In the genomic region with DNA sequence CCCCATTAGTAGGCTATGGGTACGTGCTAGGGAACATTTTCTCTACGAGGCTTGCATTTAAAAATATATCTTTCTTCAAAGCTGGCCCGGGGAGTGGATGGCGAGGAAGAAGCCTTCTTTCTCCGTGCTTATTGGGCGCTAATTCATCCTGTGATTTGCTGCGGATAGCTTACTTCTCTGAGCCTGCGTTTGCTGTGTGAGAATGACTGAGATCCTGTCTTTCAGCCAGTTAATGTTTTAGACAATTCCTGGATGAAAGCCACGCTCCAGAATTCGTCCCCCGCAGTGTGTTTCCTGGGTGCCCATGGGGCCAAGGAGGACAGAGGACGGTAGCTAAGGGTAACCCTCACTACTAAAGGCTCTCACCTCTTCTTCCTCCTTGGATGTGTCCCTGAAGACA, we compare ENCODE assay signal across 14 cellular contexts. TPM values are rescaled to one million over a fixed set of nuclear protein-coding genes. Genes with fewer than 3 reads are reported as not detected.
A peak's percentile ranks its signal among the peaks of the same experiment; 100 is the strongest.
DNase-seq lines count a peak whose midpoint lies in the region; ATAC-seq and TF ChIP-seq lines count a peak whose summit lies in the region.
"Had no signal": no experiment of that assay in that cellular context is flagged by ENCODE, and none has a peak within 500 bp of the region (broad histone marks: within the 10 kb centered on the region; RNA-seq: fewer than 3 reads in every experiment).

No MANE protein-coding gene starts in this region.

- no peaks in the 10 kb centered on the region for H3K79me2 ChIP-seq in mammary epithelial cell (ENCODE audit: insufficient read depth, low read length)

- in situ Hi-C loops in mammary epithelial cell (cut with MboI; ENCODE audit: low sequenced_read_pairs in 2 of 2) = no loop called here

- ATAC-seq in GM21529 (IDR thresholded peaks at IDR 0.05; ENCODE audit: unreplicated experiment) = no peak
- no peak for ATAC-seq in naive thymus-derived CD4-positive, alpha-beta T cell

- TF ChIP-seq CTCF in breast epithelium (IDR thresholded peaks at IDR 0.05) (no peak), mammary epithelial cell (conservative IDR thresholded peaks at IDR 0.05 in 1 of 2, IDR thresholded peaks at IDR 0.05 in 1 of 2; ENCODE audit: extremely low read depth in 1 of 2, insufficient read depth in 1 of 2, low read depth in 1 of 2, low read length in 2 of 2) (no peak), prostate gland (IDR thresholded peaks at IDR 0.05) (no peak), endodermal cell (conservative IDR thresholded peaks at IDR 0.05) (no peak)

- H3K36me3 ChIP-seq in breast epithelium (no peaks in the 10 kb centered on the region), mammary epithelial cell (ENCODE audit: insufficient read depth, low read length) (no peaks in the 10 kb centered on the region), prostate gland (no peaks in the 10 kb centered on the region), urinary bladder (ENCODE audit: insufficient read depth) (no peaks in the 10 kb centered on the region), endodermal cell (ENCODE audit: control insufficient read depth, insufficient read depth, low read length) (no peaks in the 10 kb centered on the region)
- no peaks in the 10 kb centered on the region for H3K36me3 ChIP-seq in naive thymus-derived CD4-positive, alpha-beta T cell (ENCODE audit: control insufficient read depth in 2 of 3, insufficient read depth in 3 of 3, low read length in 3 of 3)

- WGBS in mammary epithelial cell (ENCODE audit: low coverage, missing lambda C conversion rate) = 69% methylated on average over 12 of the region's 12 CpGs
- WGBS in prostate gland = 41% methylated on average over 12 of the region's 12 CpGs
- 47% methylated on average over 12 of the region's 12 CpGs for WGBS in urinary bladder
- WGBS in endodermal cell (ENCODE audit: insufficient coverage in 1 of 2, insufficient read length in 1 of 2), 2 experiments = 95 to 99% methylated on average over 12 of the region's 12 CpGs

- CTCF ChIA-PET in mammary epithelial cell (lab: Charles Lee; ENCODE audit: low non-redundant PET) = no interaction called here
- CTCF ChIA-PET in naive thymus-derived CD4-positive, alpha-beta T cell (lab: Charles Lee) = no interaction called here

- H3K27ac ChIP-seq in breast epithelium (peak overlapping the region; percentile 98), mammary epithelial cell (ENCODE audit: insufficient read depth, low read depth, low read length) (no peak overlapping the region), layer of hippocampus (ENCODE audit: low read depth, low read length) (peak overlapping the region; percentile 97), prostate gland (peak overlapping the region; percentile 99 to 100), urinary bladder (ENCODE audit: low read depth) (peak overlapping the region; percentile 61), endodermal cell (ENCODE audit: low read depth, low read length) (no peak overlapping the region)
- no peak overlapping the region for H3K27ac ChIP-seq in naive thymus-derived CD4-positive, alpha-beta T cell (ENCODE audit: low read depth, low read length)

- no peak overlapping the region for H3K4me3 ChIP-seq in breast epithelium
- H3K4me3 ChIP-seq in mammary epithelial cell (replicated peaks in 1 of 3; ENCODE audit: insufficient read depth in 1 of 3, low read depth in 2 of 3, low read length in 3 of 3) = no peak overlapping the region
- H3K4me3 ChIP-seq in prostate gland = no peak overlapping the region
- no peak overlapping the region for H3K4me3 ChIP-seq in urinary bladder (ENCODE audit: low read depth, low read length)
- no peak overlapping the region for H3K4me3 ChIP-seq in naive thymus-derived CD4-positive, alpha-beta T cell (ENCODE audit: low read length)
- H3K4me3 ChIP-seq in endodermal cell (ENCODE audit: low read length) = no peak overlapping the region

- no peak overlapping the region for H3K4me2 ChIP-seq in mammary epithelial cell (ENCODE audit: insufficient read depth, low read depth, low read length)

- H3K36me3 Mint-ChIP-seq in naive thymus-derived CD4-positive, alpha-beta T cell = no peaks in the 10 kb centered on the region
- no peaks in the 10 kb centered on the region for H3K36me3 Mint-ChIP-seq in endodermal cell (ENCODE audit: low read depth)
- H3K36me3 Mint-ChIP-seq: activated naive CD8-positive, alpha-beta T cell treated with anti-CD3 and anti-CD28 coated beads for 36 hours; CD4-positive, alpha-beta memory T cell had no signal

- no peaks in the 10 kb centered on the region for H3K9me3 ChIP-seq in breast epithelium
- H3K9me3 ChIP-seq in mammary epithelial cell (replicated peaks; ENCODE audit: insufficient read depth, low read length) = no peaks in the 10 kb centered on the region
- H3K9me3 ChIP-seq in prostate gland = no peaks in the 10 kb centered on the region
- H3K9me3 ChIP-seq in naive thymus-derived CD4-positive, alpha-beta T cell (ENCODE audit: control insufficient read depth in 2 of 3, low read length in 3 of 3) = no peaks in the 10 kb centered on the region
- no peaks in the 10 kb centered on the region for H3K9me3 ChIP-seq in endodermal cell (ENCODE audit: control insufficient read depth, low read length)

- intact Hi-C loops in breast epithelium (cut with DNase I; ENCODE audit: low total_unique reads) (loop anchor here (10.0 kb wide), 1 partner anchor 68 kb away; no protein-coding TSS in a partner anchor), mammary epithelial cell (cut with micrococcal nuclease) (no loop called here), prostate gland (cut with DNase I) (loop anchor here (5.0 to 10.0 kb wide), 2 partner anchors 46 to 448 kb away; no protein-coding TSS in a partner anchor)
- intact Hi-C loops in naive thymus-derived CD4-positive, alpha-beta T cell (cut with micrococcal nuclease) = no loop called here

- peaks cover 0 to 7% (median 0%) of the 10 kb centered on the region in 7 donors for H3K4me1 Mint-ChIP-seq in naive thymus-derived CD4-positive, alpha-beta T cell
- H3K4me1 Mint-ChIP-seq in endodermal cell = peaks cover 21% of the 10 kb centered on the region
- H3K4me1 Mint-ChIP-seq: CD4-positive, alpha-beta memory T cell had no signal

- H3K4me1 ChIP-seq in breast epithelium (peaks cover 14 to 59% of the 10 kb centered on the region in 2 donors), mammary epithelial cell (ENCODE audit: insufficient read depth, low read length) (peaks cover 75% of the 10 kb centered on the region), prostate gland (replicated peaks) (peaks cover 50% of the 10 kb centered on the region), urinary bladder (ENCODE audit: insufficient read depth) (no peaks in the 10 kb centered on the region), endodermal cell (ENCODE audit: control insufficient read depth, insufficient read depth, low read length) (peaks cover 3% of the 10 kb centered on the region)
- no peaks in the 10 kb centered on the region for H3K4me1 ChIP-seq in naive thymus-derived CD4-positive, alpha-beta T cell (ENCODE audit: control insufficient read depth in 2 of 2, insufficient read depth in 2 of 2, low read length in 2 of 2)

- DNase-seq in breast epithelium (ENCODE audit: low spot score in 2 of 2) = no peak
- no peak for DNase-seq in mammary epithelial cell
- no peak for DNase-seq in prostate gland (ENCODE audit: low spot score)
- DNase-seq in naive thymus-derived CD4-positive, alpha-beta T cell = no peak
- no peak for DNase-seq in endodermal cell
- DNase-seq: 8988T; activated CD4-positive, CD25-positive, alpha-beta regulatory T cell; activated naive CD8-positive, alpha-beta T cell treated with anti-CD3 and anti-CD28 coated beads for 36 hours; CD4-positive, alpha-beta memory T cell; OCI-M1; stimulated activated CD4-positive, alpha-beta T cell treated with anti-CD3 and anti-CD28 coated beads, Interleukin-2, amount 100 ng/mL, for 24 hours had no signal

- H3K9ac ChIP-seq in mammary epithelial cell (ENCODE audit: insufficient read depth, low read length) = no peak overlapping the region
- H3K9ac ChIP-seq in endodermal cell (ENCODE audit: extremely low read depth, low read length, poor library complexity, severe bottlenecking) = no peak overlapping the region

- dilution Hi-C loops in mammary epithelial cell (cut with HindIII; ENCODE audit: low sequenced_read_pairs) = no loop called here

- BruUV-seq in mammary epithelial cell (replicated peaks; lab: Mats Ljungman, UMichigan) = no TSS peak

- no peaks in the 10 kb centered on the region for H3K9me3 Mint-ChIP-seq in naive thymus-derived CD4-positive, alpha-beta T cell
- H3K9me3 Mint-ChIP-seq in endodermal cell = no peaks in the 10 kb centered on the region
- H3K9me3 Mint-ChIP-seq: activated naive CD8-positive, alpha-beta T cell treated with anti-CD3 and anti-CD28 coated beads for 36 hours; CD4-positive, alpha-beta memory T cell had no signal

- H2AFZ ChIP-seq in mammary epithelial cell (ENCODE audit: low read depth, low read length) = no peak overlapping the region

- POLR2A ChIA-PET in naive thymus-derived CD4-positive, alpha-beta T cell (lab: Charles Lee) = no interaction called here

- H3K4me3 Mint-ChIP-seq in naive thymus-derived CD4-positive, alpha-beta T cell = no peak overlapping the region
- no peak overlapping the region for H3K4me3 Mint-ChIP-seq in endodermal cell
- H3K4me3 Mint-ChIP-seq: activated naive CD8-positive, alpha-beta T cell treated with anti-CD3 and anti-CD28 coated beads for 36 hours; CD4-positive, alpha-beta memory T cell had no signal

- peaks cover 0 to 6% (median 0%) of the 10 kb centered on the region in 5 donors for H3K27me3 Mint-ChIP-seq in naive thymus-derived CD4-positive, alpha-beta T cell
- H3K27me3 Mint-ChIP-seq in endodermal cell (ENCODE audit: insufficient read depth) = no peaks in the 10 kb centered on the region
- H3K27me3 Mint-ChIP-seq: activated naive CD8-positive, alpha-beta T cell treated with anti-CD3 and anti-CD28 coated beads for 36 hours had no signal

- no peaks in the 10 kb centered on the region for H4K20me1 ChIP-seq in mammary epithelial cell (ENCODE audit: insufficient read depth, low read length)

- H3K27me3 ChIP-seq in breast epithelium (no peaks in the 10 kb centered on the region), mammary epithelial cell (ENCODE audit: insufficient read depth, low read length) (no peaks in the 10 kb centered on the region), layer of hippocampus (ENCODE audit: control insufficient read depth, insufficient read depth, low read length) (no peaks in the 10 kb centered on the region), prostate gland (replicated peaks; ENCODE audit: insufficient read depth) (no peaks in the 10 kb centered on the region), endodermal cell (ENCODE audit: control insufficient read depth, insufficient read depth, low read length, poor library complexity, severe bottlenecking) (no peaks in the 10 kb centered on the region)
- H3K27me3 ChIP-seq in naive thymus-derived CD4-positive, alpha-beta T cell (ENCODE audit: control insufficient read depth in 2 of 2, insufficient read depth in 2 of 2, low read length in 2 of 2) = no peaks in the 10 kb centered on the region

- no peak overlapping the region for H3K27ac Mint-ChIP-seq in naive thymus-derived CD4-positive, alpha-beta T cell
- no peak overlapping the region for H3K27ac Mint-ChIP-seq in endodermal cell
- H3K27ac Mint-ChIP-seq: activated naive CD8-positive, alpha-beta T cell treated with anti-CD3 and anti-CD28 coated beads for 36 hours; CD4-positive, alpha-beta memory T cell had no signal

- TF ChIP-seq POLR2A in breast epithelium (IDR thresholded peaks at IDR 0.05) (no peak), prostate gland (IDR thresholded peaks at IDR 0.05) (no peak)

RNA-seq across cellular contexts. Expression of a gene that starts 57.8 kb away (rescaled TPM):
- total RNA-seq in breast epithelium (10 to 100 TPM; 12.3 to 39.2 (median 32.1) TPM), mammary epithelial cell (10 to 100 TPM; 16.1 to 18.0 TPM), prostate gland (10 to 100 TPM; 24.8 to 33.0 TPM), urinary bladder (52.7 TPM), endodermal cell (10 to 100 TPM; 45.3 to 62.4 TPM)
- polyA plus RNA-seq in mammary epithelial cell (17.8 TPM), urinary bladder (8.6 TPM)
- 32.8 TPM for polyA minus RNA-seq in mammary epithelial cell
- 10 to 100 TPM; 45.8 to 49.6 (median 47.5) TPM for total RNA-seq in naive thymus-derived CD4-positive, alpha-beta T cell
- polyA plus RNA-seq in naive thymus-derived CD4-positive, alpha-beta T cell = 10 to 100 TPM; 22.9 to 28.4 TPM
- polyA plus RNA-seq in endodermal cell (2013, experiment 1 of 2) = 44.1 TPM
- polyA plus RNA-seq in endodermal cell (2013, experiment 2 of 2) = 34.9 TPM

Comparison
In these comparisons a context has a peak if more than half of its experiments do, and no peak if none do; other contexts are left out.
1. H3K27ac ChIP-seq: peak in breast epithelium (2 of 2), layer of hippocampus (single experiment), prostate gland (2 of 2) and urinary bladder (single experiment); none in mammary epithelial cell (single experiment), naive thymus-derived CD4-positive, alpha-beta T cell (single experiment) and endodermal cell (single experiment).
2. intact Hi-C loops: an anchor here in breast epithelium (10.0 kb wide) and prostate gland (5.0 to 10.0 kb wide); none called in mammary epithelial cell and naive thymus-derived CD4-positive, alpha-beta T cell.